ENCODE assay signal across 8 cellular contexts in genomic region chr6:147506704-147507114, GRCh38. TPM values are rescaled to one million over a fixed set of nuclear protein-coding genes. Genes with fewer than 3 reads are reported as not detected.
DNase-seq lines count a peak whose midpoint lies in the region; ATAC-seq, FAIRE-seq and TF ChIP-seq lines count a peak whose summit lies in the region.

No MANE protein-coding gene starts in this region.

- H3K27ac ChIP-seq in spleen, result no peak overlapping the region

- peak; percentile 94 for TF ChIP-seq CTCF in bronchial epithelial cell (IDR thresholded peaks at IDR 0.05; ENCODE audit: insufficient read depth, low read length, severe bottlenecking)
- peak in 9 of 11 experiments; percentile 13 to 71 (median 65) for TF ChIP-seq CTCF in spleen (IDR thresholded peaks at IDR 0.05 in 8 of 11, conservative IDR thresholded peaks at IDR 0.05 in 3 of 11)

- no peaks in the 10 kb centered on the region for H3K9me3 ChIP-seq in spleen

- no peak for TF ChIP-seq POLR2A in spleen (IDR thresholded peaks at IDR 0.05)

- WGBS in spleen, 5 donors, result 1 to 3% (median 1%) methylated on average over 19 to 30 of the region's 30 CpGs

- peak overlapping the region; percentile 11 for H3K4me3 ChIP-seq in bronchial epithelial cell (ENCODE audit: low read depth, low read length)
- H3K4me3 ChIP-seq in spleen, result peak overlapping the region in 6 of 8 donors; percentile 50 to 75 (median 54)

- H3K27me3 ChIP-seq in bronchial epithelial cell (ENCODE audit: control insufficient read depth, insufficient read depth, low read length) (no peaks in the 10 kb centered on the region), spleen (replicated peaks in 1 of 7) (peaks cover 0 to 90% (median 22%) of the 10 kb centered on the region in 7 donors)

- peak; percentile 58 for ATAC-seq in GM18867 (IDR thresholded peaks at IDR 0.05; ENCODE audit: unreplicated experiment)

- peaks cover 11 to 39% (median 33%) of the 10 kb centered on the region in 6 donors for H3K4me1 ChIP-seq in spleen

- no peaks in the 10 kb centered on the region for H3K36me3 ChIP-seq in bronchial epithelial cell (ENCODE audit: control insufficient read depth, insufficient read depth, low read length)
- no peaks in the 10 kb centered on the region for H3K36me3 ChIP-seq in spleen

- intact Hi-C loops in spleen (cut with DNase I; ENCODE audit: low total_unique reads), result loop anchor here (5.0 kb wide), 1 partner anchor 661 kb away; no protein-coding TSS in a partner anchor

- DNase-seq in AG08396 (ENCODE audit: low spot score), result peak; percentile 83
- peak; percentile 77 for DNase-seq in HTR-8/SVneo (ENCODE audit: insufficient read length, low spot score)
- peak; percentile 17 for DNase-seq in SHP77 treated with DMSO at 0.1 percent for 48 hours (lab: John Stamatoyannopoulos, UW)
- peak; percentile 25 for DNase-seq in bronchial epithelial cell (ENCODE audit: low read depth)
- peak; percentile 58 for DNase-seq in iris pigment epithelial cell (ENCODE audit: low read depth)
- peak; percentile 77 for DNase-seq in spleen
- DNase-seq in NCI-H2029 treated with DMSO at 0.1 percent for 48 hours (lab: John Stamatoyannopoulos, UW), result no peak

- FAIRE-seq in HTR-8/SVneo (lab: Jason Lieb, UNC) (peak; percentile 76), bronchial epithelial cell (lab: Jason Lieb, UNC) (no peak)

RNA-seq across cellular contexts. Expression of gene SAMD5, which starts 1.8 kb away (rescaled TPM):
- 2.6 and 3.1 TPM in 2 replicates for total RNA-seq in bronchial epithelial cell
- total RNA-seq in spleen, result 1 to 10 TPM in 6 of 7 donors, under 1 TPM in 1; 0.85 to 5.0 (median 2.7) TPM
- polyA plus RNA-seq in spleen, result under 1 TPM; 0.15 to 0.54 (median 0.30) TPM
